8 cellular contexts compared by ENCODE assay signal in genomic region chr16:83967838-83968482, GRCh38. TPM values are rescaled to one million over a fixed set of nuclear protein-coding genes. Genes with fewer than 3 reads are reported as not detected.
A peak's percentile ranks its signal among the peaks of the same experiment; 100 is the strongest.
DNase-seq lines count a peak whose midpoint lies in the region; ATAC-seq and TF ChIP-seq lines count a peak whose summit lies in the region.

NECAB2 (plus strand) TSS chr16:83968244; CDS start chr16:83968649, 405 bp downstream.

- intact Hi-C loops in left ventricle myocardium inferior (cut with micrococcal nuclease): loop anchor here (10.0 kb wide), 1 partner anchor 97 kb away; no protein-coding TSS in a partner anchor
- intact Hi-C loops in psoas muscle (cut with DNase I): loop anchor here (5.0 to 10.0 kb wide), 3 partner anchors 74 to 217 kb away; partner anchors contain the start of genes SLC38A8 (in 1 of the 2) and TAF1C (in 1 of the 2)

- TF ChIP-seq CTCF in left ventricle myocardium inferior (IDR thresholded peaks at IDR 0.05; ENCODE audit: borderline replicate concordance): peak; percentile 81
- peak; percentile 64 for TF ChIP-seq CTCF in psoas muscle (IDR thresholded peaks at IDR 0.05)

- H3K4me3 ChIP-seq in HUES48 (ENCODE audit: low read depth, low read length): peak within 1 kb of the TSS; percentile 62
- no peak within 1 kb of the TSS for H3K4me3 ChIP-seq in adipocyte (ENCODE audit: low read length)
- H3K4me3 ChIP-seq in left ventricle myocardium inferior: peak within 1 kb of the TSS; percentile 64
- peak within 1 kb of the TSS; percentile 48 for H3K4me3 ChIP-seq in psoas muscle

- no peaks in the 10 kb centered on the region for H3K36me3 ChIP-seq in HUES48 (ENCODE audit: control insufficient read depth, insufficient read depth, low read length)
- peaks cover 24% of the 10 kb centered on the region for H3K36me3 ChIP-seq in adipocyte (ENCODE audit: control insufficient read depth, insufficient read depth, low read length, severe bottlenecking)
- peaks cover 10% of the 10 kb centered on the region for H3K36me3 ChIP-seq in left ventricle myocardium inferior
- peaks cover 4 to 35% of the 10 kb centered on the region in 2 donors for H3K36me3 ChIP-seq in psoas muscle (ENCODE audit: insufficient read depth in 1 of 2, low read depth in 1 of 2)

- H3K27ac ChIP-seq in HUES48 (ENCODE audit: low read depth, low read length): no peak within 1 kb of the TSS
- H3K27ac ChIP-seq in left ventricle myocardium inferior (replicated peaks): no peak within 1 kb of the TSS
- H3K27ac ChIP-seq in psoas muscle: no peak within 1 kb of the TSS

- 6 to 17% (median 14%) methylated on average over 20 to 56 of the region's 56 CpGs for WGBS in psoas muscle, 3 donors

- DNase-seq in DMS 273 (lab: John Stamatoyannopoulos, UW; ENCODE audit: unreplicated experiment) (peak; percentile 69), DMS 273 treated with DMSO at 0.1 percent for 48 hours (lab: John Stamatoyannopoulos, UW) (no peak), adipocyte (ENCODE audit: low read depth) (peak; percentile 79), left ventricle myocardium inferior (peak; percentile 62), psoas muscle (peak; percentile 60 to 73), NCI-H446 treated with DMSO at 0.1 percent for 48 hours (lab: John Stamatoyannopoulos, UW) (no peak)

- H3K27me3 ChIP-seq in HUES48 (ENCODE audit: control insufficient read depth, insufficient read depth, low read length): peaks cover 11% of the 10 kb centered on the region
- H3K27me3 ChIP-seq in adipocyte (replicated peaks; ENCODE audit: control insufficient read depth, insufficient read depth, low read length): no peaks in the 10 kb centered on the region
- H3K27me3 ChIP-seq in left ventricle myocardium inferior (ENCODE audit: low read depth): peaks cover 16% of the 10 kb centered on the region
- no peaks in the 10 kb centered on the region for H3K27me3 ChIP-seq in psoas muscle (ENCODE audit: insufficient read depth in 3 of 3, low read length in 2 of 3)

- H3K9ac ChIP-seq in HUES48 (ENCODE audit: low read depth, low read length) (no peak within 1 kb of the TSS), adipocyte (ENCODE audit: low read length) (no peak within 1 kb of the TSS)

- no peaks in the 10 kb centered on the region for H3K9me3 ChIP-seq in HUES48 (ENCODE audit: control insufficient read depth, insufficient read depth, low read length)
- no peaks in the 10 kb centered on the region for H3K9me3 ChIP-seq in adipocyte (ENCODE audit: control insufficient read depth, low read length)
- H3K9me3 ChIP-seq in left ventricle myocardium inferior (replicated peaks): no peaks in the 10 kb centered on the region
- no peaks in the 10 kb centered on the region for H3K9me3 ChIP-seq in psoas muscle

- H3K4me1 ChIP-seq in HUES48 (ENCODE audit: control insufficient read depth, insufficient read depth, low read length) (peaks cover 6% of the 10 kb centered on the region; the same call in 1 of the 2 replicates), adipocyte (ENCODE audit: control insufficient read depth, insufficient read depth, low read length) (no peaks in the 10 kb centered on the region), left ventricle myocardium inferior (peaks cover 9% of the 10 kb centered on the region), psoas muscle (no peaks in the 10 kb centered on the region)

- ATAC-seq in psoas muscle (peak in 3 of 4 donors; percentile 39 to 68 (median 65)), HG03139 (IDR thresholded peaks at IDR 0.05; ENCODE audit: unreplicated experiment) (no peak)

RNA-seq across cellular contexts. Expression of gene NECAB2, which starts in this region (rescaled TPM):
- 0.69 TPM for total RNA-seq in left ventricle myocardium inferior
- total RNA-seq in psoas muscle: not detected
- polyA plus RNA-seq in psoas muscle: under 1 TPM; 0.04 to 0.13 (median 0.09) TPM

Comparison
In these comparisons a context has a peak if more than half of its experiments do, and no peak if none do; other contexts are left out.
1. DNase-seq: peak in DMS 273 (single experiment) and adipocyte (single experiment); none in DMS 273 treated with DMSO at 0.1 percent for 48 hours (single experiment) and NCI-H446 treated with DMSO at 0.1 percent for 48 hours (single experiment).
2. Peak in DNase-seq and H3K4me3 ChIP-seq in left ventricle myocardium inferior; RNA of the gene not detected or under 1 TPM.
3. Peak in DNase-seq, ATAC-seq and H3K4me3 ChIP-seq in psoas muscle; RNA of the gene not detected or under 1 TPM.